Comparison of ENCODE assay signal across 23 cellular contexts in genomic region chr12:123895477-123895876, GRCh38.
"Had no signal": no experiment of that assay in that cellular context is flagged by ENCODE, and none has a peak within 500 bp of the region (broad histone marks: within the 10 kb centered on the region; RNA-seq: fewer than 3 reads in every experiment).

No MANE protein-coding gene starts in this region.

- H3K4me3 Mint-ChIP-seq: activated B cell treated with CpG ODN at 0.5 μM for 24 hours; activated CD4-positive, alpha-beta T cell treated with anti-CD3 and anti-CD28 coated beads, Interleukin-2, amount 10 ng/mL, durations not matched to agents 24 days and 14 days; activated CD8-positive, alpha-beta memory T cell treated with anti-CD3 and anti-CD28 coated beads, Interleukin-2, amount 10 ng/mL, durations not matched to agents 7 days and 5 days; activated naive CD8-positive, alpha-beta T cell treated with anti-CD3 and anti-CD28 coated beads, Interleukin-2, amount 50 U/mL, for 24 hours; activated T-cell treated with anti-CD3 and anti-CD28 coated beads, Interleukin-2, amount 50 U/mL, for 24 hours; T-helper 17 cell had no signal

- H3K27ac Mint-ChIP-seq: activated B cell treated with CpG ODN at 0.5 μM for 24 hours; activated CD4-positive, alpha-beta T cell treated with anti-CD3 and anti-CD28 coated beads, Interleukin-2, amount 10 ng/mL, durations not matched to agents 24 days and 14 days; activated CD8-positive, alpha-beta memory T cell treated with anti-CD3 and anti-CD28 coated beads, Interleukin-2, amount 10 ng/mL, durations not matched to agents 7 days and 5 days; activated naive CD4-positive, alpha-beta T cell treated with anti-CD3 and anti-CD28 coated beads, Interleukin-2, amount 50 U/mL, for 72 hours; activated naive CD8-positive, alpha-beta T cell treated with anti-CD3 and anti-CD28 coated beads, Interleukin-2, amount 50 U/mL, for 24 hours; activated T-cell treated with anti-CD3 and anti-CD28 coated beads, Interleukin-2, amount 50 U/mL, for 24 hours; T-helper 17 cell had no signal

- ATAC-seq: activated CD8-positive, alpha-beta memory T cell treated with anti-CD3 and anti-CD28 coated beads, Interleukin-2, amount 10 ng/mL, durations not matched to agents 7 days and 5 days; activated naive CD4-positive, alpha-beta T cell treated with anti-CD3 and anti-CD28 coated beads, Interleukin-2, amount 50 U/mL, for 72 hours; activated naive CD8-positive, alpha-beta T cell treated with anti-CD3 and anti-CD28 coated beads, Interleukin-2, amount 50 U/mL, for 24 hours; body of pancreas; PC-3; T-helper 17 cell had no signal

- DNase-seq: activated B cell treated with CpG ODN at 0.5 μM for 24 hours; activated CD4-positive, alpha-beta T cell treated with anti-CD3 and anti-CD28 coated beads for 1 hour; activated CD4-positive, alpha-beta T cell treated with anti-CD3 and anti-CD28 coated beads, Interleukin-2, amount 10 ng/mL, durations not matched to agents 24 days and 14 days; activated CD4-positive, alpha-beta T cell treated with anti-CD3 and anti-CD28 coated beads, Interleukin-2, amount 50 U/mL, for 48 hours; activated CD8-positive, alpha-beta memory T cell treated with anti-CD3 and anti-CD28 coated beads, Interleukin-2, amount 10 ng/mL, durations not matched to agents 7 days and 5 days; activated effector memory CD4-positive, alpha-beta T cell treated with anti-CD3 and anti-CD28 coated beads, Interleukin-2, amount 50 U/mL, for 16 hours; activated naive CD4-positive, alpha-beta T cell treated with Interleukin-2 at 50 U/mL for 16 hours; activated naive CD8-positive, alpha-beta T cell treated with anti-CD3 and anti-CD28 coated beads, Interleukin-2, amount 50 U/mL, for 24 hours; activated T-cell treated with anti-CD3 and anti-CD28 coated beads, Interleukin-2, amount 50 U/mL, for 24 hours; amniotic stem cell; body of pancreas; central memory CD4-positive, alpha-beta T cell; NCI-H1092; NCI-H1417; NCI-H1694; NCI-H2029; NCI-H446; NCI-H524; PC-3; SHP77 treated with DMSO at 0.1 percent for 48 hours; T-helper 17 cell; T-helper 9 cell had no signal

- H3K9me3 Mint-ChIP-seq: activated B cell treated with CpG ODN at 0.5 μM for 24 hours; activated CD4-positive, alpha-beta T cell treated with anti-CD3 and anti-CD28 coated beads, Interleukin-2, amount 10 ng/mL, durations not matched to agents 24 days and 14 days; activated naive CD4-positive, alpha-beta T cell treated with anti-CD3 and anti-CD28 coated beads, Interleukin-2, amount 50 U/mL, for 72 hours; activated naive CD8-positive, alpha-beta T cell treated with anti-CD3 and anti-CD28 coated beads, Interleukin-2, amount 50 U/mL, for 24 hours; activated T-cell treated with anti-CD3 and anti-CD28 coated beads, Interleukin-2, amount 50 U/mL, for 24 hours had no signal

- H3K4me1 Mint-ChIP-seq: activated B cell treated with CpG ODN at 0.5 μM for 24 hours; activated CD4-positive, alpha-beta T cell treated with anti-CD3 and anti-CD28 coated beads, Interleukin-2, amount 10 ng/mL, durations not matched to agents 24 days and 14 days; activated CD8-positive, alpha-beta memory T cell treated with anti-CD3 and anti-CD28 coated beads, Interleukin-2, amount 10 ng/mL, durations not matched to agents 7 days and 5 days; activated naive CD8-positive, alpha-beta T cell treated with anti-CD3 and anti-CD28 coated beads, Interleukin-2, amount 50 U/mL, for 24 hours; T-helper 17 cell had no signal

- H3K36me3 Mint-ChIP-seq: activated CD8-positive, alpha-beta memory T cell treated with anti-CD3 and anti-CD28 coated beads, Interleukin-2, amount 10 ng/mL, durations not matched to agents 7 days and 5 days; activated naive CD4-positive, alpha-beta T cell treated with anti-CD3 and anti-CD28 coated beads, Interleukin-2, amount 50 U/mL, for 72 hours had no signal
